25 cellular contexts compared by ENCODE assay signal in the genomic region with DNA sequence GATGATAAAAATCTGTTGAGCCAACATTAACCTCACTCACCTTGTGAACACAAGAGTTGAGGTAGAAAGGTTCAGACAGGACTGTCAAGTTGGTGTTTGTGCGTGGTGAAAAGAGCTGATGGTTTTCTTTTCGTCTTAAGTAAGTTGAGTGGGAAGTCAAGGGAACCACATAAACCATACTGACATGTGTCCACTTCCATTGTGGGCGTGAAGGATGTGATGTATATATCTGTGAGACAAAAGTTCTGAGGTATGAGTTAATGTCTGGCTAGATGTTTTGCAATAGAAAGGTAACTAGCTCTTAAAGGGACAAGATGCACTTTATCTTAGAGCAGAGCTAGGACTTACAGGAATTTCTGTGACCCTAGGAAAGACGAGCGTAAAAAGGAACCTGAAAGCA.
DNase-seq lines count a peak whose midpoint lies in the region; ATAC-seq, FAIRE-seq and TF ChIP-seq lines count a peak whose summit lies in the region.
"Had no signal": no experiment of that assay in that cellular context is flagged by ENCODE, and none has a peak within 500 bp of the region (broad histone marks: within the 10 kb centered on the region; RNA-seq: fewer than 3 reads in every experiment).

No MANE protein-coding gene starts in this region.

- H3K4me3 ChIP-seq in HepG2 (replicated peaks in 1 of 3; ENCODE audit: insufficient read depth in 1 of 3, low read depth in 2 of 3, low read length in 3 of 3) (no peak overlapping the region), right lobe of liver (no peak overlapping the region), foreskin fibroblast (ENCODE audit: low read depth in 1 of 2, low read length in 2 of 2) (no peak overlapping the region)
- H3K4me3 ChIP-seq: BLaER1, HAP-1 had no signal

- POLR2A ChIA-PET in HepG2 (lab: Yijun Ruan, JAX), result no interaction called here

- no peak overlapping the region for H3K27ac Mint-ChIP-seq in activated T-helper 17 cell treated with anti-CD3 and anti-CD28 coated beads, Interleukin-2, amount 50 U/mL, for 72 hours
- H3K27ac Mint-ChIP-seq in Calu3 (ENCODE audit: unreplicated experiment), result no peak overlapping the region
- H3K27ac Mint-ChIP-seq: CD4-positive, CD25-positive, alpha-beta regulatory T cell; IgD-negative memory B cell had no signal

- H3K4me3 Mint-ChIP-seq in activated T-helper 17 cell treated with anti-CD3 and anti-CD28 coated beads, Interleukin-2, amount 50 U/mL, for 72 hours, result peak overlapping the region; percentile 1
- H3K4me3 Mint-ChIP-seq in Calu3 (ENCODE audit: low read depth, unreplicated experiment), result no peak overlapping the region
- H3K4me3 Mint-ChIP-seq: CD4-positive, CD25-positive, alpha-beta regulatory T cell; IgD-negative memory B cell had no signal

- no peak overlapping the region for H3K27ac ChIP-seq in HepG2 (ENCODE audit: extremely low read length, insufficient read depth, low read length)
- H3K27ac ChIP-seq in right lobe of liver, result no peak overlapping the region
- H3K27ac ChIP-seq: BLaER1 had no signal

- no peak overlapping the region for H3K4me2 ChIP-seq in HepG2 (ENCODE audit: low read depth, low read length)
- H3K4me2 ChIP-seq: BLaER1 had no signal

- WGBS in HepG2 (ENCODE audit: low lambda C conversion rate), result 19% methylated on average over 5 of the region's 5 CpGs
- WGBS in right lobe of liver (ENCODE audit: insufficient coverage, low coverage, low lambda C conversion rate, missing lambda C conversion rate), result 50% methylated on average over 5 of the region's 5 CpGs

- H3K36me3 Mint-ChIP-seq in activated T-helper 17 cell treated with anti-CD3 and anti-CD28 coated beads, Interleukin-2, amount 50 U/mL, for 72 hours (ENCODE audit: low read depth), result no peaks in the 10 kb centered on the region
- no peaks in the 10 kb centered on the region for H3K36me3 Mint-ChIP-seq in Calu3 (ENCODE audit: insufficient read depth, unreplicated experiment)
- H3K36me3 Mint-ChIP-seq: CD4-positive, CD25-positive, alpha-beta regulatory T cell; IgD-negative memory B cell had no signal

- TF ChIP-seq POLR2A in HepG2 (IDR thresholded peaks at IDR 0.05; ENCODE audit: insufficient read depth in 1 of 2, low read depth in 2 of 2, low read length in 2 of 2) (no peak), right lobe of liver (IDR thresholded peaks at IDR 0.05) (no peak)

- no peaks in the 10 kb centered on the region for H3K79me2 ChIP-seq in HepG2 (ENCODE audit: insufficient read depth, low read length)

- TF ChIP-seq EP300 in HepG2 (IDR thresholded peaks at IDR 0.05; ENCODE audit: low read depth in 2 of 2, low read length in 2 of 2), result no peak
- TF ChIP-seq EP300 in HepG2 (CRISPR knock-in tag; IDR thresholded peaks at IDR 0.05; ENCODE audit: borderline replicate concordance), result no peak

- TF ChIP-seq CTCF in HepG2 (CRISPR knock-in tag; IDR thresholded peaks at IDR 0.05) (no peak), right lobe of liver (IDR thresholded peaks at IDR 0.05) (no peak), Calu3 (IDR thresholded peaks at IDR 0.05; ENCODE audit: unreplicated experiment) (no peak), foreskin fibroblast (IDR thresholded peaks at IDR 0.05; ENCODE audit: low read depth, low read length) (no peak)

- BruUV-seq in HepG2 (replicated peaks; lab: Mats Ljungman, UMichigan), result no TSS peak
- no TSS peak for BruUV-seq in Calu3 (replicated peaks; lab: Mats Ljungman, UMichigan)

- DNase-seq in HepG2 (ENCODE audit: low spot score) (no peak), right lobe of liver (no peak), MV-4-11 (lab: John Stamatoyannopoulos, UW) (peak; percentile 31), GM19239 (ENCODE audit: insufficient read length, low spot score) (no peak), Calu3 (no peak), foreskin fibroblast (no peak)
- DNase-seq in stimulated activated CD4-positive, alpha-beta T cell treated with anti-CD3 and anti-CD28 coated beads, Interleukin-4, amount 100 ng/mL, for 4 hours, result no peak
- DNase-seq: CD4-positive, CD25-positive, alpha-beta regulatory T cell; DMS53; GOT3; Kasumi-1; NCI-H1092 treated with DMSO at 0.1 percent for 48 hours; NCI-H1436 treated with DMSO at 0.1 percent for 48 hours; NCI-H187 treated with DMSO at 0.1 percent for 48 hours; NCI-H2171 treated with DMSO at 0.1 percent for 48 hours; NCI-H345; NCI-H524; NCI-H748 treated with DMSO at 0.1 percent for 48 hours; NK-92 treated with Interleukin-12 subunit alpha and Interleukin-12 subunit beta, amount 100 ng/mL, for 24 hours; RPMI8226; SHP77 had no signal

- no peak for TF ChIP-seq RAD21 in HepG2 (CRISPR knock-in tag; IDR thresholded peaks at IDR 0.05)

- no peak overlapping the region for H3K9ac ChIP-seq in HepG2 (ENCODE audit: insufficient read depth, low read depth, low read length)
- H3K9ac ChIP-seq: BLaER1 had no signal

- H4K20me1 ChIP-seq in HepG2 (ENCODE audit: insufficient read depth, low read length), result no peaks in the 10 kb centered on the region
- H4K20me1 ChIP-seq: BLaER1 had no signal

- H3K36me3 ChIP-seq in HepG2 (replicated peaks in 1 of 2; ENCODE audit: control insufficient read depth in 1 of 2, insufficient read depth in 2 of 2, low read length in 2 of 2), result no peaks in the 10 kb centered on the region
- H3K36me3 ChIP-seq in right lobe of liver, result no peaks in the 10 kb centered on the region
- H3K36me3 ChIP-seq: BLaER1, HAP-1 had no signal

- FAIRE-seq in HepG2 (lab: Jason Lieb, UNC) (peak; percentile 39), GM19239 (lab: Jason Lieb, UNC) (no peak)

- in situ Hi-C loops in HepG2 (cut with HindIII; ENCODE audit: extremely low pct_ligation_motif_present, low pct_unique_long_range_greater_than_20kb), result no loop called here

- H2AFZ ChIP-seq in HepG2 (ENCODE audit: low read length), result peak overlapping the region; percentile 35

- H3K27me3 ChIP-seq in HepG2 (ENCODE audit: control insufficient read depth in 1 of 2, insufficient read depth in 2 of 2, low read length in 2 of 2) (no peaks in the 10 kb centered on the region), right lobe of liver (no peaks in the 10 kb centered on the region)
- H3K27me3 ChIP-seq: BLaER1 had no signal

- H3K4me1 ChIP-seq in HepG2 (ENCODE audit: insufficient read depth, low read length) (peaks cover 5% of the 10 kb centered on the region; the same call in 1 of the 2 replicates), right lobe of liver (no peaks in the 10 kb centered on the region)
- H3K4me1 ChIP-seq: BLaER1, HAP-1 had no signal

- peaks cover 5% of the 10 kb centered on the region for H3K4me1 Mint-ChIP-seq in activated T-helper 17 cell treated with anti-CD3 and anti-CD28 coated beads, Interleukin-2, amount 50 U/mL, for 72 hours
- no peaks in the 10 kb centered on the region for H3K4me1 Mint-ChIP-seq in Calu3 (ENCODE audit: low read depth, unreplicated experiment)

- CTCF ChIA-PET in HepG2 (lab: Yijun Ruan, JAX; ENCODE audit: low intra/inter-chr PET ratio, low total read pairs) (no interaction called here), Calu3 (lab: Charles Lee) (no interaction called here)

- ATAC-seq in HepG2 (no peak), right lobe of liver (no peak)
- peak; percentile 65 for ATAC-seq in activated T-helper 17 cell treated with anti-CD3 and anti-CD28 coated beads, Interleukin-2, amount 50 U/mL, for 72 hours (replicated peaks)

- intact Hi-C loops in HepG2 (cut with micrococcal nuclease; ENCODE audit: unreplicated experiment), result no loop called here
- intact Hi-C loops in right lobe of liver (cut with DNase I), result no loop called here
- intact Hi-C loops in Calu3 (cut with micrococcal nuclease; ENCODE audit: unreplicated experiment), result no loop called here

- H3K9me3 ChIP-seq in HepG2 (ENCODE audit: low read length) (no peaks in the 10 kb centered on the region), right lobe of liver (no peaks in the 10 kb centered on the region)
- H3K9me3 ChIP-seq: BLaER1, HAP-1 had no signal

- peaks cover 4% of the 10 kb centered on the region for H3K9me3 Mint-ChIP-seq in activated T-helper 17 cell treated with anti-CD3 and anti-CD28 coated beads, Interleukin-2, amount 50 U/mL, for 72 hours
- H3K9me3 Mint-ChIP-seq in Calu3 (ENCODE audit: low read depth, unreplicated experiment), result no peaks in the 10 kb centered on the region

- H3K27me3 Mint-ChIP-seq in activated T-helper 17 cell treated with anti-CD3 and anti-CD28 coated beads, Interleukin-2, amount 50 U/mL, for 72 hours, result no peaks in the 10 kb centered on the region
- no peaks in the 10 kb centered on the region for H3K27me3 Mint-ChIP-seq in Calu3 (ENCODE audit: unreplicated experiment)
- H3K27me3 Mint-ChIP-seq: CD4-positive, CD25-positive, alpha-beta regulatory T cell; IgD-negative memory B cell had no signal

TF ChIP-seq in HepG2, 621 proteins besides CTCF, POLR2A, EP300 and RAD21:
- TF ChIP-seq ZNF264 (CRISPR knock-in tag; IDR thresholded peaks at IDR 0.05) (no peak), SMARCC2 (IDR thresholded peaks at IDR 0.05) (no peak), SYNCRIP (IDR thresholded peaks at IDR 0.05; ENCODE audit: insufficient read depth, low read depth, low read length) (no peak), ZNF12 (CRISPR knock-in tag; IDR thresholded peaks at IDR 0.05) (peak; percentile 41; the same call in 1 of the 2 replicates)
TF ChIP-seq in HepG2: peak in this region for 1.
